22 cellular contexts compared by ENCODE assay signal in genomic region chr4:110830461-110830860, GRCh38.
DNase-seq lines count a peak whose midpoint lies in the region; ATAC-seq, FAIRE-seq and TF ChIP-seq lines count a peak whose summit lies in the region.
"Had no signal": no experiment of that assay in that cellular context is flagged by ENCODE, and none has a peak within 500 bp of the region (broad histone marks: within the 10 kb centered on the region; RNA-seq: fewer than 3 reads in every experiment).

No MANE protein-coding gene starts in this region.

- H3K79me2 ChIP-seq in mammary epithelial cell (ENCODE audit: insufficient read depth, low read length): no peaks in the 10 kb centered on the region

- H3K36me3 ChIP-seq in SJCRH30: no peaks in the 10 kb centered on the region
- H3K36me3 ChIP-seq in small intestine (ENCODE audit: control insufficient read depth in 2 of 2, insufficient read depth in 2 of 2, low read length in 2 of 2): no peaks in the 10 kb centered on the region
- H3K36me3 ChIP-seq in heart right ventricle: no peaks in the 10 kb centered on the region
- H3K36me3 ChIP-seq in mammary epithelial cell (ENCODE audit: insufficient read depth, low read length): no peaks in the 10 kb centered on the region

- H3K27ac ChIP-seq in SJCRH30: peak overlapping the region; percentile 13
- H3K27ac ChIP-seq in small intestine (ENCODE audit: low read depth in 1 of 2, low read length in 1 of 2): no peak overlapping the region
- H3K27ac ChIP-seq in heart right ventricle: no peak overlapping the region
- H3K27ac ChIP-seq in mammary epithelial cell (ENCODE audit: insufficient read depth, low read depth, low read length): no peak overlapping the region
- H3K27ac ChIP-seq: C4-2B, GM23248 had no signal

- no peak overlapping the region for H3K4me3 ChIP-seq in SJCRH30
- no peak overlapping the region for H3K4me3 ChIP-seq in small intestine (ENCODE audit: low read depth in 1 of 2, low read length in 2 of 2)
- H3K4me3 ChIP-seq in heart right ventricle: no peak overlapping the region
- no peak overlapping the region for H3K4me3 ChIP-seq in mammary epithelial cell (replicated peaks in 1 of 3; ENCODE audit: insufficient read depth in 1 of 3, low read depth in 2 of 3, low read length in 3 of 3)
- H3K4me3 ChIP-seq: GM23248 had no signal

- FAIRE-seq in GM18507 (lab: Jason Lieb, UNC) (peak; percentile 31), small intestine (lab: Jason Lieb, UNC) (no peak)
- FAIRE-seq: A204.1 had no signal

- ATAC-seq in heart right ventricle (no peak), GM18861 (IDR thresholded peaks at IDR 0.05; ENCODE audit: unreplicated experiment) (no peak)
- ATAC-seq: SK-N-SH treated with all-trans-retinoic acid at 6 μM for 48 hours, T-cell had no signal

- intact Hi-C loops in heart right ventricle (cut with DNase I): no loop called here
- intact Hi-C loops in mammary epithelial cell (cut with micrococcal nuclease): no loop called here

- TF ChIP-seq CTCF in heart right ventricle (IDR thresholded peaks at IDR 0.05) (no peak), mammary epithelial cell (conservative IDR thresholded peaks at IDR 0.05 in 1 of 2, IDR thresholded peaks at IDR 0.05 in 1 of 2; ENCODE audit: extremely low read depth in 1 of 2, insufficient read depth in 1 of 2, low read depth in 1 of 2, low read length in 2 of 2) (no peak)

- H3K9me3 ChIP-seq in SJCRH30 (replicated peaks): peaks cover 5% of the 10 kb centered on the region; the same call in 1 of the 2 replicates
- no peaks in the 10 kb centered on the region for H3K9me3 ChIP-seq in small intestine (ENCODE audit: control insufficient read depth, low read depth)
- peaks cover 0 to 10% (median 0%) of the 10 kb centered on the region in 11 donors for H3K9me3 ChIP-seq in heart right ventricle
- no peaks in the 10 kb centered on the region for H3K9me3 ChIP-seq in mammary epithelial cell (replicated peaks; ENCODE audit: insufficient read depth, low read length)

- no peaks in the 10 kb centered on the region for H3K27me3 ChIP-seq in SJCRH30
- H3K27me3 ChIP-seq in small intestine (ENCODE audit: control insufficient read depth in 2 of 2, insufficient read depth in 2 of 2, low read length in 2 of 2): no peaks in the 10 kb centered on the region
- H3K27me3 ChIP-seq in heart right ventricle: no peaks in the 10 kb centered on the region
- H3K27me3 ChIP-seq in mammary epithelial cell (ENCODE audit: insufficient read depth, low read length): no peaks in the 10 kb centered on the region

- CTCF ChIA-PET in mammary epithelial cell (lab: Charles Lee; ENCODE audit: low non-redundant PET): no interaction called here

- in situ Hi-C loops in mammary epithelial cell (cut with MboI; ENCODE audit: low sequenced_read_pairs in 2 of 2): no loop called here

- BruUV-seq in mammary epithelial cell (replicated peaks; lab: Mats Ljungman, UMichigan): no TSS peak

- no peak overlapping the region for H3K9ac ChIP-seq in mammary epithelial cell (ENCODE audit: insufficient read depth, low read length)
- H3K9ac ChIP-seq: GM23248 had no signal

- H3K4me2 ChIP-seq in mammary epithelial cell (ENCODE audit: insufficient read depth, low read depth, low read length): no peak overlapping the region

- H3K4me1 ChIP-seq in SJCRH30 (peaks cover 21% of the 10 kb centered on the region), small intestine (ENCODE audit: control insufficient read depth in 2 of 2, insufficient read depth in 1 of 2, low read depth in 1 of 2, low read length in 1 of 2) (no peaks in the 10 kb centered on the region), heart right ventricle (no peaks in the 10 kb centered on the region), mammary epithelial cell (ENCODE audit: insufficient read depth, low read length) (no peaks in the 10 kb centered on the region)

- H2AFZ ChIP-seq in mammary epithelial cell (ENCODE audit: low read depth, low read length): no peak overlapping the region
- H2AFZ ChIP-seq: GM23248 had no signal

- dilution Hi-C loops in mammary epithelial cell (cut with HindIII; ENCODE audit: low sequenced_read_pairs): no loop called here

- DNase-seq in GM18507 (ENCODE audit: extremely low spot score, insufficient read length, low read depth): no peak
- DNase-seq in SJCRH30: peak in 1 of 2 experiments; percentile 36
- DNase-seq in kidney tubule cell (ENCODE audit: low spot score): peak; percentile 37
- peak; percentile 79 for DNase-seq in small intestine
- DNase-seq in heart right ventricle: no peak
- DNase-seq in mammary epithelial cell: no peak
- DNase-seq: CD8-positive, alpha-beta memory T cell; DMS79; GM23248; H9; KG1; NCI-H1417; NCI-H187; NCI-H226; NCI-H510A treated with DMSO at 0.1 percent for 48 hours; NCI-H748 treated with DMSO at 0.1 percent for 48 hours; SIG-M5; T-cell had no signal

- 12 to 50% (median 18%) methylated on average over 2 of the region's 2 CpGs for WGBS in small intestine, 3 donors
- 34 to 65% methylated on average over 2 of the region's 2 CpGs for WGBS in heart right ventricle, 2 donors
- 27% methylated on average over 2 of the region's 2 CpGs for WGBS in mammary epithelial cell (ENCODE audit: low coverage, missing lambda C conversion rate)

- no peaks in the 10 kb centered on the region for H4K20me1 ChIP-seq in mammary epithelial cell (ENCODE audit: insufficient read depth, low read length)

Comparison
In these comparisons a context has a peak if more than half of its experiments do, and no peak if none do; other contexts are left out.
1. DNase-seq: peak in kidney tubule cell (single experiment) and small intestine (single experiment); none in GM18507 (single experiment), heart right ventricle (0 of 2) and mammary epithelial cell (single experiment).